1 cellular context compared by ENCODE assay signal in the genomic region with DNA sequence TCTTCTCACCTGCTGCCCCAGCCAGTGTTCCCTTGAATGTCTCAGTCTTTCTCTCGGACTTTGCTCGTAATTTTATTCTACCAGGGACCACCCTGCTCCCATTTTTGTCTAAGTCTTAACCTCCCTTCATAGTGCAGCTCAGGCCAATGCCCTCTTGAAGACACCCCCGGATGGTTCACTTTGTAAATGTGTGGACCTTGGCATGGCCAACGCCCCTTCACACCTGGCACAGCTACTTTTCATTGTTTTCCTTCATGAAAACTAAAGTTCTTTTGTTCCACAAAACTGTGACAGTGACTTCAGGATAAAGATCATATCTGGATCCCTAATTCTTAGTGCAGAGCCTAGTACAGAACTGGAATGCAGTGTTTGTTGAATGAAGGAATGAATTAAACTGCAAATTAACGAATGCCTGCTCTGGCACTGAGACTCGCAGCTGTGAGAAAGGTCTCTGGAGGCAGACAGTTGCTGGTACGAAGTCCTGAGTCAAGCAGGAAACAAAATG.
TF ChIP-seq lines count a peak whose summit lies in the region.

No MANE protein-coding gene starts in this region.

TF ChIP-seq in IMR-90, 13 proteins besides CTCF, POLR2A, EP300 and RAD21 (continued from another document):
- TF ChIP-seq MXI1 (IDR thresholded peaks at IDR 0.05; ENCODE audit: borderline replicate concordance, low read depth, low read length) (no peak), FOS (IDR thresholded peaks at IDR 0.05; ENCODE audit: low read depth, low read length) (no peak), SMC3 (IDR thresholded peaks at IDR 0.05; ENCODE audit: low read depth, low read length) (no peak), CHD1 (IDR thresholded peaks at IDR 0.05; ENCODE audit: low read depth, low read length) (no peak), RCOR1 (IDR thresholded peaks at IDR 0.05; ENCODE audit: insufficient replicate concordance, low read length) (no peak)
